Comparison of ENCODE assay signal across 1 cellular context in the genomic region with DNA sequence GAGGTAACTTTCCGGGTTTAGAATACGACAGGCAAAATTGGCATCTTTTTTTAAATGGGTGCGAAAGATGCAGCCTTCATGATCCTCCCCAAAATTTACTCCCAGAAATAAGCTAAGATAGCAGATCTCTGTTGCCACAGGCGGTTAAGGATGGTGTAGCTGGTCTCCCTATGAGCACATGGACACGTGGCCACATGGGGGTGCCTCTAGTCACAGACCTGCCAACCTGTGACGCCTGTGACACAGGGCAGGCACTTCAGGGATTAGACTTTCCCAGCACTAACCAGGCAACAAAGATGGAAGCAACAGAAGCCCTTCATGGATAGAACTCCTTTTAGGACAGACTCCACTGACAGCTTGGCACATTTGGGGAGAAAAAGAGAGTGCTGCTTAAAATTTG.
A peak's percentile ranks its signal among the peaks of the same experiment; 100 is the strongest.
TF ChIP-seq lines count a peak whose summit lies in the region.

No MANE protein-coding gene starts in this region.

TF ChIP-seq in H1, 55 proteins besides CTCF, POLR2A, EP300 and RAD21:
- TF ChIP-seq CREB1 (IDR thresholded peaks at IDR 0.05) = no peak
- TF ChIP-seq, protein P1, sequence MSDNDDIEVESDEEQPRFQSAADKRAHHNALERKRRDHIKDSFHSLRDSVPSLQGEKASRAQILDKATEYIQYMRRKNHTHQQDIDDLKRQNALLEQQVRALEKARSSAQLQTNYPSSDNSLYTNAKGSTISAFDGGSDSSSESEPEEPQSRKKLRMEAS (IDR thresholded peaks at IDR 0.05) = peak; percentile 81
- TF ChIP-seq, protein P2, sequence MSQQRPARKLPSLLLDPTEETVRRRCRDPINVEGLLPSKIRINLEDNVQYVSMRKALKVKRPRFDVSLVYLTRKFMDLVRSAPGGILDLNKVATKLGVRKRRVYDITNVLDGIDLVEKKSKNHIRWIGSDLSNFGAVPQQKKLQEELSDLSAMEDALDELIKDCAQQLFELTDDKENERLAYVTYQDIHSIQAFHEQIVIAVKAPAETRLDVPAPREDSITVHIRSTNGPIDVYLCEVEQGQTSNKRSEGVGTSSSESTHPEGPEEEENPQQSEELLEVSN (IDR thresholded peaks at IDR 0.05) = peak; percentile 60; the same call in 1 of the 2 replicates
